In the genomic region with DNA sequence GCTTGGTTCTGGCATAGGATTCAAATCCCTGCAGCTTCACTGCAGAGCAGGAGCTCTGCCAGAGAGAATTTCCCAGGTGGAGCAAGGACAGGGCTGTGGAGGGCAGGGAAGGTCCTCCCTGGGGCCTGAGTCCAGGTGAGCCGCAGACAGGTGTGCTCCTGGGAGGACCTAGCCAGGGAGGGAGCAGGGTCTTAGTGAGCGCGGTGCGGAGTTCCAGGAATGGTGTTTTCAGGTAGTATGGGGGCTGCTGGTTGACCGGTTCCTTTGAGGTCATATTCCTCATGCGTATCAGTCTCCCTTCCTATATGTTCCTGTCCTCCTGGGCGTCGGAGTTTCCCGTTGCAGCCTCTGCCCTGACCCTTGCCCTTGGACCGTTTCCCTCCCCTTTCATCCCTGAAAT, we compare ENCODE assay signal across 8 cellular contexts.
"Had no signal": no experiment of that assay in that cellular context is flagged by ENCODE, and none has a peak within 500 bp of the region (broad histone marks: within the 10 kb centered on the region; RNA-seq: fewer than 3 reads in every experiment).

No MANE protein-coding gene starts in this region.

- H3K4me1 ChIP-seq: HAP-1 had no signal

- ATAC-seq: K562 had no signal

- H3K27ac ChIP-seq: GM23248, HL-60 had no signal

- H3K4me3 ChIP-seq: GM23248, HAP-1, K562 had no signal

- H2AFZ ChIP-seq: GM23248 had no signal

- H3K9me3 ChIP-seq: HAP-1 had no signal

- H3K36me3 ChIP-seq: HAP-1 had no signal

- H3K9ac ChIP-seq: GM23248 had no signal

- DNase-seq: GM23248, GOT3, H7, IMR-90, KG1 had no signal
